Comparison of ENCODE assay signal across 2 cellular contexts in the genomic region with DNA sequence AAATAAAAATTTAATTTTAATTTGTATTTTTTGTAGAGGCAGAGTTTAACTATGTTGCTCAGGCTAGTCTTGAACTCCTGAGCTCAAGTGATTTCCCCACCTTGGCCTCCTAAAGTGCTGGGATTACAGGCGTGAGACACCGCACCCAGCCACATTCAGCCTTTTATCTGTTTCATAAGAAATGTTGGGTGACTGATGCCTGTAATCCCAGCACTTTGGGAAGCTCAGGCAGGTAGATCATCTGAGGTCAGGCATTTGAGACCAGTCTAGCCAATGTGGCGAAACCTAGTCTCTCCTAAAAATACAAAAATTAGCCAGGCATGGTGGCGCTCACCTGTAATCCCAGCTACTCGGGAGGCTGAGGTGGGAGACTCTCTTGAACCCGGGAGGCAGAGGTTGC. TPM values are rescaled to one million over a fixed set of nuclear protein-coding genes. Genes with fewer than 3 reads are reported as not detected.
"Had no signal": no experiment of that assay in that cellular context is flagged by ENCODE, and none has a peak within 500 bp of the region (broad histone marks: within the 10 kb centered on the region; RNA-seq: fewer than 3 reads in every experiment).

No MANE protein-coding gene starts in this region.

RNA-seq across cellular contexts. Expression of gene LDHD, which starts 25.7 kb away (rescaled TPM):
- total RNA-seq: activated CD8-positive, alpha-beta memory T cell treated with anti-CD3 and anti-CD28 coated beads for 36 hours; activated naive CD8-positive, alpha-beta T cell treated with anti-CD3 and anti-CD28 coated beads for 36 hours had no signal
